Comparison of ENCODE assay signal across 8 cellular contexts in the genomic region with DNA sequence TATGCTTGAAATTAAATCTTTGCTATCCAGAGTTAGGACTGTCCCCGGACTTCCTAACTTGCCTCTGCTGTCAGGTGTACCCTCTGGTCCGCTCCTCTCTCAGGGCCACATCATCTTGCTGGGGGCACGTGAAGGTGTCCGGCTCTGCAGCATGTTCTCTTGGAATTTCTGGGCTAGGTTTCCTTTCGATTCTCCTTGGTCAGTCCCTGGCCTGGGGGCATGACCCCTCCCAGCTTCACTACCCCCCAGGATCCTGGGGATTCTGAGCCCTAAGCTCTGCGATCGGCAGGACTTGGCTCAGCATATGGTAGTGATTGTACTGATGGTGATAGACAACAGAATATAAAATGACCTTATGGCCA. TPM values are rescaled to one million over a fixed set of nuclear protein-coding genes. Genes with fewer than 3 reads are reported as not detected.
DNase-seq lines count a peak whose midpoint lies in the region; ATAC-seq and TF ChIP-seq lines count a peak whose summit lies in the region.

No MANE protein-coding gene starts in this region.

- WGBS in neuronal stem cell (ENCODE audit: extremely low coverage in 2 of 2, insufficient read length in 2 of 2, insufficient replicate concordance in 1 of 2), 2 donors = no CpG with 5 or more reads among the region's 7 CpGs

- H3K4ac ChIP-seq in neuronal stem cell (ENCODE audit: low read length) = peak overlapping the region; percentile 46

- H4K91ac ChIP-seq in neuronal stem cell (ENCODE audit: low read depth, low read length, poor library complexity) = no peak overlapping the region

- no peak overlapping the region for H2BK12ac ChIP-seq in neuronal stem cell (ENCODE audit: low read length)

- peak overlapping the region; percentile 61 for H3K4me3 ChIP-seq in MM.1S (ENCODE audit: low read length)
- peak overlapping the region; percentile 77 to 85 for H3K4me3 ChIP-seq in duodenal mucosa (ENCODE audit: low read depth in 1 of 2, low read length in 2 of 2)
- no peak overlapping the region for H3K4me3 ChIP-seq in neuronal stem cell (ENCODE audit: low read length in 2 of 2)

- H2BK15ac ChIP-seq in neuronal stem cell (ENCODE audit: low read length) = peak overlapping the region; percentile 0

- H3K9me2 ChIP-seq in MM.1S (replicated peaks; ENCODE audit: insufficient read depth, low read length) = no peaks in the 10 kb centered on the region

- H3F3A ChIP-seq in MM.1S (ENCODE audit: insufficient read depth, low read length) = peaks cover 26% of the 10 kb centered on the region; the same call in 1 of the 2 replicates

- H3K4me2 ChIP-seq in MM.1S (ENCODE audit: low read depth, low read length) (peak overlapping the region; percentile 88; the same call in 1 of the 2 replicates), neuronal stem cell (ENCODE audit: insufficient read depth, low read length, poor library complexity, severe bottlenecking) (peak overlapping the region; percentile 63)

- peak overlapping the region; percentile 9 for H2AK5ac ChIP-seq in neuronal stem cell (ENCODE audit: low read depth, low read length)

- H3K27me3 ChIP-seq in MM.1S (replicated peaks; ENCODE audit: insufficient read depth, low read length) = no peaks in the 10 kb centered on the region
- H3K27me3 ChIP-seq in duodenal mucosa (ENCODE audit: control insufficient read depth in 1 of 2, insufficient read depth in 2 of 2, low read length in 2 of 2) = no peaks in the 10 kb centered on the region
- H3K27me3 ChIP-seq in neuronal stem cell (ENCODE audit: control insufficient read depth in 3 of 3, insufficient read depth in 3 of 3, low read depth in 1 of 3, low read length in 3 of 3) = no peaks in the 10 kb centered on the region

- H3K4me1 Mint-ChIP-seq in CD14-positive monocyte = peaks cover 23% of the 10 kb centered on the region

- no peak for ATAC-seq in HG03354 (IDR thresholded peaks at IDR 0.05; ENCODE audit: poor library complexity, severe bottlenecking, unreplicated experiment)
- ATAC-seq in GM21526 (IDR thresholded peaks at IDR 0.05; ENCODE audit: low FRiP score, unreplicated experiment) = no peak

- DNase-seq in CD14-positive monocyte (ENCODE audit: low spot score) (no peak), MM.1S (no peak), neuronal stem cell (ENCODE audit: low spot score) (no peak), RPMI8226 (no peak), GM19240 (ENCODE audit: insufficient read length, low spot score) (no peak)

- no peak overlapping the region for H4K8ac ChIP-seq in neuronal stem cell (ENCODE audit: low read depth, low read length)

- H3K36me3 ChIP-seq in MM.1S (replicated peaks; ENCODE audit: insufficient read depth, low read length) (no peaks in the 10 kb centered on the region), duodenal mucosa (ENCODE audit: control insufficient read depth in 1 of 2, insufficient read depth in 2 of 2, low read length in 2 of 2) (peaks cover 0 to 4% of the 10 kb centered on the region in 2 donors), neuronal stem cell (replicated peaks in 1 of 2; ENCODE audit: control insufficient read depth in 2 of 2, insufficient read depth in 2 of 2, low read length in 2 of 2) (peaks cover 3 to 10% of the 10 kb centered on the region in 2 donors)

- H3K4me1 ChIP-seq in MM.1S (ENCODE audit: low read length) (peaks cover 13% of the 10 kb centered on the region), duodenal mucosa (ENCODE audit: control insufficient read depth in 1 of 2, insufficient read depth in 2 of 2, low read length in 2 of 2) (peaks cover 13 to 18% of the 10 kb centered on the region in 2 donors), neuronal stem cell (ENCODE audit: control insufficient read depth in 2 of 2, insufficient read depth in 1 of 2, low read depth in 1 of 2, low read length in 2 of 2) (peaks cover 0 to 12% of the 10 kb centered on the region in 2 donors)

- H3K36me3 Mint-ChIP-seq in CD14-positive monocyte = no peaks in the 10 kb centered on the region

- H3K14ac ChIP-seq in neuronal stem cell (ENCODE audit: low read length) = no peak overlapping the region

- no peaks in the 10 kb centered on the region for H3K79me2 ChIP-seq in MM.1S (ENCODE audit: low read length)

- H2BK5ac ChIP-seq in neuronal stem cell (ENCODE audit: low read length) = peak overlapping the region; percentile 63

- H3K9me3 ChIP-seq in MM.1S (replicated peaks; ENCODE audit: insufficient read depth, low read length) (no peaks in the 10 kb centered on the region), duodenal mucosa (ENCODE audit: control insufficient read depth in 1 of 2, low read length in 2 of 2) (no peaks in the 10 kb centered on the region), neuronal stem cell (replicated peaks in 1 of 2; ENCODE audit: control insufficient read depth in 2 of 2, insufficient read depth in 1 of 2, low read depth in 1 of 2, low read length in 2 of 2) (no peaks in the 10 kb centered on the region)

- intact Hi-C loops in CD14-positive monocyte (cut with micrococcal nuclease) = loop anchor here in 1 of 2 donors (2.0 kb wide), 1 partner anchor 69 kb away; a partner anchor contains a TSS

- H4K20me1 ChIP-seq in MM.1S (ENCODE audit: insufficient read depth, low read length) = no peaks in the 10 kb centered on the region

- H2BK120ac ChIP-seq in neuronal stem cell (ENCODE audit: low read depth, low read length) = no peak overlapping the region

- no peaks in the 10 kb centered on the region for H3K9me3 Mint-ChIP-seq in CD14-positive monocyte

- peak overlapping the region in 6 of 7 donors; percentile 43 to 93 (median 82) for H3K27ac Mint-ChIP-seq in CD14-positive monocyte

- H2AFZ ChIP-seq in MM.1S (ENCODE audit: low read length) (peak overlapping the region; percentile 81), neuronal stem cell (ENCODE audit: low read length) (no peak overlapping the region)

- H3K18ac ChIP-seq in neuronal stem cell (ENCODE audit: low read length) = peak overlapping the region; percentile 84

- H3K79me1 ChIP-seq in neuronal stem cell (ENCODE audit: low read depth, low read length) = no peaks in the 10 kb centered on the region

- H3K27me3 Mint-ChIP-seq in CD14-positive monocyte (ENCODE audit: low read depth in 3 of 3) = peaks cover 0 to 2% (median 2%) of the 10 kb centered on the region in 3 donors

- TF ChIP-seq CTCF in CD14-positive monocyte (IDR thresholded peaks at IDR 0.05) (no peak), MM.1S (IDR thresholded peaks at IDR 0.05; ENCODE audit: low read length) (no peak)

- no peak overlapping the region for H3K9ac ChIP-seq in MM.1S (ENCODE audit: low read length)
- peak overlapping the region; percentile 64 to 79 for H3K9ac ChIP-seq in duodenal mucosa (ENCODE audit: low read depth in 1 of 2, low read length in 2 of 2)
- H3K9ac ChIP-seq in neuronal stem cell (ENCODE audit: low read depth, low read length, poor library complexity) = no peak overlapping the region

- H3K27ac ChIP-seq in MM.1S (ENCODE audit: low read length) (peak overlapping the region; percentile 48; the same call in 1 of the 2 replicates), duodenal mucosa (ENCODE audit: low read depth, low read length) (peak overlapping the region; percentile 73), neuronal stem cell (replicated peaks; ENCODE audit: low read length) (peak overlapping the region; percentile 85)

- H3K4me3 Mint-ChIP-seq in CD14-positive monocyte = peak overlapping the region; percentile 84 to 88

- no peak overlapping the region for H3K23ac ChIP-seq in neuronal stem cell (ENCODE audit: low read depth, low read length, poor library complexity)

RNA-seq across cellular contexts. Expression of a gene that starts 5.1 kb away (rescaled TPM):
- 100 to 1,000 TPM in 1 of 2 donors, 10 to 100 TPM in 1; 81.2 to 107 TPM for polyA plus RNA-seq in CD14-positive monocyte
- polyA plus RNA-seq in neuronal stem cell (2013, experiment 1 of 2) = 75.0 TPM
- 71.3 TPM for polyA plus RNA-seq in neuronal stem cell (2013, experiment 2 of 2)

RNA-seq across cellular contexts. Expression of a gene that starts 44.3 kb away (rescaled TPM):
- polyA plus RNA-seq in CD14-positive monocyte = 1 to 10 TPM; 4.9 to 5.0 TPM
- polyA plus RNA-seq in neuronal stem cell (2013, experiment 1 of 2) = 30.4 TPM
- 30.4 TPM for polyA plus RNA-seq in neuronal stem cell (2013, experiment 2 of 2)

Comparison
In these comparisons a context has a peak if more than half of its experiments do, and no peak if none do; other contexts are left out.
1. H3K4me3 ChIP-seq: peak in MM.1S (single experiment) and duodenal mucosa (2 of 2); none in neuronal stem cell (0 of 2).
2. H3K9ac ChIP-seq: peak in duodenal mucosa (2 of 2); none in MM.1S (single experiment) and neuronal stem cell (single experiment).
3. Peak in every context shown above with its lines, with median percentiles within 50 percentile points of each other: H3K27ac ChIP-seq.